Comparison of ENCODE assay signal across 8 cellular contexts in genomic region chr9:20622330-20623020, GRCh38. TPM values are rescaled to one million over a fixed set of nuclear protein-coding genes. Genes with fewer than 3 reads are reported as not detected.
DNase-seq lines count a peak whose midpoint lies in the region; ATAC-seq, FAIRE-seq and TF ChIP-seq lines count a peak whose summit lies in the region.

Gene MLLT3 (minus strand): TSS chr9:20622499.

- H3K27ac ChIP-seq in muscle layer of duodenum (ENCODE audit: low read length): peak within 1 kb of the TSS; percentile 57

- H3K4me1 Mint-ChIP-seq in activated T-cell treated with anti-CD3 and anti-CD28 coated beads, Interleukin-2, amount 50 U/mL, for 24 hours (ENCODE audit: low read depth): peaks cover 44% of the 10 kb centered on the region

- H3K4me3 Mint-ChIP-seq in activated T-cell treated with anti-CD3 and anti-CD28 coated beads, Interleukin-2, amount 50 U/mL, for 24 hours: peak within 1 kb of the TSS; percentile 87

- peak; percentile 44 for DNase-seq in D721Med (ENCODE audit: insufficient read length, low spot score)
- peak; percentile 82 for DNase-seq in HuH-7 (ENCODE audit: low spot score)
- DNase-seq in OCI-M1 (lab: John Stamatoyannopoulos, UW): peak; percentile 93
- peak; percentile 97 for DNase-seq in activated T-cell treated with anti-CD3 and anti-CD28 coated beads, Interleukin-2, amount 50 U/mL, for 24 hours
- DNase-seq in stimulated activated CD8-positive, alpha-beta memory T cell treated with anti-CD3 and anti-CD28 coated beads, Interleukin-7, amount 100 ng/mL, for 24 hours (ENCODE audit: low read depth): peak; percentile 87

- H3K27ac Mint-ChIP-seq in activated T-cell treated with anti-CD3 and anti-CD28 coated beads, Interleukin-2, amount 50 U/mL, for 24 hours: peak within 1 kb of the TSS; percentile 95

- no peak for FAIRE-seq in D721Med (lab: Jason Lieb, UNC)

- no peaks in the 10 kb centered on the region for H3K36me3 ChIP-seq in muscle layer of duodenum (ENCODE audit: control insufficient read depth in 1 of 2, insufficient read depth in 2 of 2, low read length in 2 of 2)

- H3K4me3 ChIP-seq in muscle layer of duodenum (ENCODE audit: low read depth in 1 of 2, low read length in 2 of 2): peak within 1 kb of the TSS; percentile 94 to 98

- peak; percentile 79 for ATAC-seq in GM21515 (IDR thresholded peaks at IDR 0.05; ENCODE audit: unreplicated experiment)
- peak; percentile 96 for ATAC-seq in esophagus mucosa

- H3K27me3 ChIP-seq in muscle layer of duodenum (ENCODE audit: low read depth, low read length): no peaks in the 10 kb centered on the region

- peaks cover 21% of the 10 kb centered on the region for H3K36me3 Mint-ChIP-seq in activated T-cell treated with anti-CD3 and anti-CD28 coated beads, Interleukin-2, amount 50 U/mL, for 24 hours (ENCODE audit: low read depth)

- no peaks in the 10 kb centered on the region for H3K9me3 Mint-ChIP-seq in activated T-cell treated with anti-CD3 and anti-CD28 coated beads, Interleukin-2, amount 50 U/mL, for 24 hours

- H3K4me1 ChIP-seq in muscle layer of duodenum (ENCODE audit: control insufficient read depth in 1 of 2, insufficient read depth in 2 of 2, low read length in 2 of 2): peaks cover 16 to 21% of the 10 kb centered on the region in 2 donors

- H3K9me3 ChIP-seq in muscle layer of duodenum (ENCODE audit: control insufficient read depth in 1 of 2, low read length in 2 of 2): no peaks in the 10 kb centered on the region

- H3K27me3 Mint-ChIP-seq in activated T-cell treated with anti-CD3 and anti-CD28 coated beads, Interleukin-2, amount 50 U/mL, for 24 hours: no peaks in the 10 kb centered on the region

- TF ChIP-seq CTCF in D721Med (IDR thresholded peaks at IDR 0.05; ENCODE audit: insufficient read depth, missing control alignments): no peak

RNA-seq across cellular contexts. Expression of gene MLLT3, which starts in this region (rescaled TPM):
- 7.9 TPM for total RNA-seq in esophagus mucosa

Comparison
In these comparisons a context has a peak if more than half of its experiments do, and no peak if none do; other contexts are left out.
1. Peak in every context shown above with its lines: DNase-seq, ATAC-seq, H3K4me3 ChIP-seq and H3K27ac ChIP-seq.
2. DNase-seq: peak in every context shown above with its lines; median percentile 97 in activated T-cell treated with anti-CD3 and anti-CD28 coated beads, Interleukin-2, amount 50 U/mL, for 24 hours; 93 in OCI-M1; 87 in stimulated activated CD8-positive, alpha-beta memory T cell treated with anti-CD3 and anti-CD28 coated beads, Interleukin-7, amount 100 ng/mL, for 24 hours; 82 in HuH-7; 44 in D721Med.